8 cellular contexts compared by ENCODE assay signal in genomic region chr6:35342258-35343091, GRCh38. TPM values are rescaled to one million over a fixed set of nuclear protein-coding genes. Genes with fewer than 3 reads are reported as not detected.
A peak's percentile ranks its signal among the peaks of the same experiment; 100 is the strongest.
DNase-seq lines count a peak whose midpoint lies in the region; TF ChIP-seq lines count a peak whose summit lies in the region.

Gene PPARD (plus strand): TSS chr6:35342558. CDS start chr6:35411088, 68,530 bp downstream.

- H3K9me3 ChIP-seq in effector memory CD4-positive, alpha-beta T cell (ENCODE audit: control insufficient read depth, low read length) = no peaks in the 10 kb centered on the region

- no peaks in the 10 kb centered on the region for H3K27me3 ChIP-seq in effector memory CD4-positive, alpha-beta T cell (replicated peaks; ENCODE audit: control insufficient read depth, insufficient read depth, low read length, poor library complexity, severe bottlenecking)
- H3K27me3 ChIP-seq in mesendoderm (ENCODE audit: insufficient read depth, low read length, poor library complexity) = no peaks in the 10 kb centered on the region

- H2AK5ac ChIP-seq in mesendoderm (ENCODE audit: low read length) = no peak within 1 kb of the TSS

- TF ChIP-seq CTCF in GM20000 (IDR thresholded peaks at IDR 0.05; ENCODE audit: extremely low read depth, missing control alignments) = peak; percentile 96

- POLR2A ChIA-PET in activated CD8-positive, alpha-beta memory T cell treated with anti-CD3 and anti-CD28 coated beads for 36 hours (lab: Charles Lee) = interaction anchor here (0.5 to 1.9 kb wide), 6 partner anchors 45 to 1159 kb away, joined by 3 to 6 read pairs (median 3); partner anchors contain the start of genes DEF6 and RPL10A

- no peak within 1 kb of the TSS for H2BK15ac ChIP-seq in mesendoderm (replicated peaks; ENCODE audit: low read depth)

- H3K18ac ChIP-seq in mesendoderm (ENCODE audit: low read length) = no peak within 1 kb of the TSS

- H3K56ac ChIP-seq in mesendoderm (ENCODE audit: low read length) = peak within 1 kb of the TSS; percentile 87

- H4K8ac ChIP-seq in mesendoderm (ENCODE audit: low read depth, low read length) = no peak within 1 kb of the TSS

- H2BK5ac ChIP-seq in mesendoderm (ENCODE audit: low read length) = no peak within 1 kb of the TSS

- no peak within 1 kb of the TSS for H4K5ac ChIP-seq in mesendoderm (ENCODE audit: low read length)

- H3K9ac ChIP-seq in mesendoderm (ENCODE audit: low read length) = peak within 1 kb of the TSS; percentile 86

- H3K27ac ChIP-seq in effector memory CD4-positive, alpha-beta T cell (ENCODE audit: insufficient read depth, low read length, poor library complexity, severe bottlenecking) = peak within 1 kb of the TSS; percentile 88
- no peak within 1 kb of the TSS for H3K27ac ChIP-seq in mesendoderm (ENCODE audit: low read depth, low read length)

- H3K36me3 ChIP-seq in effector memory CD4-positive, alpha-beta T cell (ENCODE audit: control insufficient read depth, insufficient read depth, low read length) = no peaks in the 10 kb centered on the region
- H3K36me3 ChIP-seq in mesendoderm (ENCODE audit: control insufficient read depth, insufficient read depth, low read length) = no peaks in the 10 kb centered on the region

- no peak within 1 kb of the TSS for H3K4ac ChIP-seq in mesendoderm (ENCODE audit: low read depth, low read length)

- no peaks in the 10 kb centered on the region for H3K79me2 ChIP-seq in mesendoderm (ENCODE audit: control insufficient read depth, insufficient read depth, low read length)

- no peak within 1 kb of the TSS for H2BK120ac ChIP-seq in mesendoderm (ENCODE audit: low read depth, low read length)

- no CpG with 5 or more reads among the region's 77 CpGs for WGBS in mesendoderm (ENCODE audit: extremely low coverage, insufficient coverage, low lambda C conversion rate)

- peak within 1 kb of the TSS; percentile 3 for H3K23ac ChIP-seq in mesendoderm (ENCODE audit: low read length)

- H3K4me1 ChIP-seq in effector memory CD4-positive, alpha-beta T cell (ENCODE audit: control insufficient read depth, insufficient read depth, low read length, poor library complexity, severe bottlenecking) = peaks cover 37% of the 10 kb centered on the region
- H3K4me1 ChIP-seq in mesendoderm (ENCODE audit: control insufficient read depth, low read depth, low read length) = no peaks in the 10 kb centered on the region

- H3K4me2 ChIP-seq in mesendoderm (ENCODE audit: low read length) = peak within 1 kb of the TSS; percentile 87

- DNase-seq in COR-L47 (lab: John Stamatoyannopoulos, UW) (peak; percentile 88), GM20000 (ENCODE audit: low spot score) (peak; percentile 100), HT-29 (ENCODE audit: low spot score) (peak; percentile 97), mesendoderm (peak; percentile 97)
- DNase-seq in NK-92 treated with Interleukin-12 subunit alpha and Interleukin-12 subunit beta, amount 100 ng/mL, for 24 hours (lab: John Stamatoyannopoulos, UW) = peak; percentile 94
- DNase-seq in effector memory CD4-positive, alpha-beta T cell = peak; percentile 94 to 96 (median 95)
- peak; percentile 97 for DNase-seq in stimulated activated CD8-positive, alpha-beta memory T cell treated with anti-CD3 and anti-CD28 coated beads, Interleukin-15, amount 100 ng/mL, for 1 hour (ENCODE audit: low read depth)

- CTCF ChIA-PET in activated CD8-positive, alpha-beta memory T cell treated with anti-CD3 and anti-CD28 coated beads for 36 hours (lab: Charles Lee) = interaction anchor here (0.6 to 7.2 kb wide), 22 partner anchors 9 to 125 kb away, joined by 3 to 104 read pairs (median 4); partner anchors contain the start of genes DEF6, FANCE, RPL10A and ZNF76

- peak within 1 kb of the TSS; percentile 87 for H3K4me3 ChIP-seq in effector memory CD4-positive, alpha-beta T cell (ENCODE audit: insufficient read depth, low read depth, low read length, poor library complexity, severe bottlenecking)
- H3K4me3 ChIP-seq in mesendoderm (ENCODE audit: low read length) = peak within 1 kb of the TSS; percentile 88

- H3K79me1 ChIP-seq in mesendoderm (ENCODE audit: low read length) = no peaks in the 10 kb centered on the region

RNA-seq across cellular contexts. Expression of gene PPARD, which starts in this region (rescaled TPM):
- 10.1 and 13.7 TPM in 2 replicates for total RNA-seq in HT-29 (2014; rRNA removed; shearing (Covaris generic))
- 10 to 100 TPM; 15.5 to 17.8 TPM for total RNA-seq in activated CD8-positive, alpha-beta memory T cell treated with anti-CD3 and anti-CD28 coated beads for 36 hours
- 10.2 TPM for polyA plus RNA-seq in mesendoderm (2013, experiment 1 of 2)
- 10.4 TPM for polyA plus RNA-seq in mesendoderm (2013, experiment 2 of 2)
